ENCODE assay signal across 2 cellular contexts in the genomic region with DNA sequence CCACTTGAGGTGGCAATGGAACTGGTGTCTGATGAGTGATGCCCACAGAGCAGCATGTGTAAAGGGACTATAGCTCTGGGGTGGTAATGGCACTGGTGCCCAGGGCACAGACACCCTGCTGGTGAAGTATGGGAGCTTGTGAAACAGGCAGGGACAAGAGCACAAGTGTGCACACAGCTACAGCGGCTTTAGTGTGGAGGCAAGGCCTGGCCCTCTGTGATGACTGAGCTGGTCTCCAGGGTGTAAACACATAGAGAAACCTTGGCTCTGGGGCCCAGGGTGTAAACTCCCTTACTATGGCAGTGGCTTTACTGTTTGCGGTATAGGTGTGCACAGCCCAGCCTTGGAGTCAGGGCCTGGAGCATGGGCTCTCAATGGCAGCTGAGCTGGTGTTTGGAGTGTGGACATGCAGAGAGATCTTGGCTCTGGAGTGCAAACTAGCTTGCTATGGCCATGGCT.
TF ChIP-seq lines count a peak whose summit lies in the region.

No MANE protein-coding gene starts in this region.

TF ChIP-seq in A549, 52 proteins besides CTCF, POLR2A, EP300 and RAD21:
- TF ChIP-seq KDM5A (IDR thresholded peaks at IDR 0.05) (no peak), HEYL (CRISPR knock-in tag; IDR thresholded peaks at IDR 0.05) (no peak), NFE2L2 (conservative IDR thresholded peaks at IDR 0.05; ENCODE audit: low read length) (no peak), MAFK (IDR thresholded peaks at IDR 0.05; ENCODE audit: partially characterized antibody) (no peak), PHF8 (IDR thresholded peaks at IDR 0.05; ENCODE audit: borderline replicate concordance, low read depth) (no peak), ATOH8 (CRISPR knock-in tag; IDR thresholded peaks at IDR 0.05; ENCODE audit: low read depth) (no peak), FOXS1 (CRISPR knock-in tag; IDR thresholded peaks at IDR 0.05) (no peak), CBX8 (IDR thresholded peaks at IDR 0.05) (no peak), TP53 (CRISPR knock-in tag; IDR thresholded peaks at IDR 0.05) (no peak), SMC3 (IDR thresholded peaks at IDR 0.05) (no peak), PBX3 (IDR thresholded peaks at IDR 0.05) (no peak), HES2 (IDR thresholded peaks at IDR 0.05) (no peak), NR3C1 (IDR thresholded peaks at IDR 0.05) (no peak), FOSL2 (IDR thresholded peaks at IDR 0.05) (no peak), FOSL2 (CRISPR knock-in tag; IDR thresholded peaks at IDR 0.05) (no peak), REST (IDR thresholded peaks at IDR 0.05) (no peak), BHLHE40 (IDR thresholded peaks at IDR 0.05; ENCODE audit: low read depth, low read length) (no peak), NPAS2 (CRISPR knock-in tag; IDR thresholded peaks at IDR 0.05; ENCODE audit: borderline replicate concordance) (no peak), FOSB (CRISPR knock-in tag; IDR thresholded peaks at IDR 0.05) (no peak)
- TF ChIP-seq, protein P1, sequence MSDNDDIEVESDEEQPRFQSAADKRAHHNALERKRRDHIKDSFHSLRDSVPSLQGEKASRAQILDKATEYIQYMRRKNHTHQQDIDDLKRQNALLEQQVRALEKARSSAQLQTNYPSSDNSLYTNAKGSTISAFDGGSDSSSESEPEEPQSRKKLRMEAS (IDR thresholded peaks at IDR 0.05): no peak
TF ChIP-seq in A549: peak in this region for 0.

TF ChIP-seq in HepG2, 621 proteins besides CTCF, POLR2A, EP300 and RAD21:
- no peak for TF ChIP-seq PHF8 (CRISPR knock-in tag; IDR thresholded peaks at IDR 0.05)
- TF ChIP-seq ZNF687 (CRISPR knock-in tag; IDR thresholded peaks at IDR 0.05): peak; percentile 55
- peak; percentile 44; the same call in 1 of the 2 replicates for TF ChIP-seq POLR2AphosphoS5 (IDR thresholded peaks at IDR 0.05; ENCODE audit: low read depth, low read length)
- TF ChIP-seq SIN3A (IDR thresholded peaks at IDR 0.05; ENCODE audit: borderline replicate concordance, low read depth, low read length): 0 out of 2 replicates have a peak, but pooled peaks have one; percentile 0
- TF ChIP-seq AGO2 (optimal IDR thresholded peaks at IDR 0.05; ENCODE audit: low read depth, low read length): peak; percentile 11
- no peak for TF ChIP-seq ZNF235 (CRISPR knock-in tag; IDR thresholded peaks at IDR 0.05; ENCODE audit: borderline replicate concordance)
- peak; percentile 69; the same call in 1 of the 2 replicates for TF ChIP-seq PAF1 (CRISPR knock-in tag; IDR thresholded peaks at IDR 0.05)
- 0 out of 2 replicates have a peak, but pooled peaks have one; percentile 57 for TF ChIP-seq HNRNPL (IDR thresholded peaks at IDR 0.05; ENCODE audit: low read depth, low read length)
- 0 out of 2 replicates have a peak, but pooled peaks have one; percentile 33 for TF ChIP-seq BORCS8-MEF2B (CRISPR knock-in tag; IDR thresholded peaks at IDR 0.05)
- TF ChIP-seq ZNF580 (CRISPR knock-in tag; IDR thresholded peaks at IDR 0.05; ENCODE audit: borderline replicate concordance, low read depth): no peak
- TF ChIP-seq ZNF788 (CRISPR knock-in tag; IDR thresholded peaks at IDR 0.05; ENCODE audit: borderline replicate concordance): peak; percentile 41; the same call in 1 of the 2 replicates
- TF ChIP-seq, protein P2, sequence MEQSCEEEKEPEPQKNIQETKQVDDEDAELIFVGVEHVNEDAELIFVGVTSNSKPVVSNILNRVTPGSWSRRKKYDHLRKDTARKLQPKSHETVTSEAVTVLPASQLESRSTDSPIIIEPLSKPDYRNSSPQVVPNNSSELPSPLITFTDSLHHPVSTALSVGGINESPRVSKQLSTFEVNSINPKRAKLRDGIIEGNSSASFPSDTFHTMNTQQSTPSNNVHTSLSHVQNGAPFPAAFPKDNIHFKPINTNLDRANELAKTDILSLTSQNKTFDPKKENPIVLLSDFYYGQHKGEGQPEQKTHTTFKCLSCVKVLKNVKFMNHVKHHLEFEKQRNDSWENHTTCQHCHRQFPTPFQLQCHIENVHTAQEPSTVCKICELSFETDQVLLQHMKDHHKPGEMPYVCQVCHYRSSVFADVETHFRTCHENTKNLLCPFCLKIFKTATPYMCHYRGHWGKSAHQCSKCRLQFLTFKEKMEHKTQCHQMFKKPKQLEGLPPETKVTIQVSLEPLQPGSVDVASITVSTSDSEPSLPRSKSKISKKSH (CRISPR knock-in tag; IDR thresholded peaks at IDR 0.05; ENCODE audit: borderline replicate concordance): no peak
- TF ChIP-seq KDM2A (CRISPR knock-in tag; IDR thresholded peaks at IDR 0.05; ENCODE audit: borderline replicate concordance, low read depth): 0 out of 2 replicates have a peak, but pooled peaks have one; percentile 16
- TF ChIP-seq ZBTB38 (CRISPR knock-in tag; IDR thresholded peaks at IDR 0.05): peak; percentile 78; the same call in 1 of the 2 replicates
- 0 out of 2 replicates have a peak, but pooled peaks have one; percentile 22 for TF ChIP-seq ZNF350 (CRISPR knock-in tag; IDR thresholded peaks at IDR 0.05; ENCODE audit: borderline replicate concordance, low read depth)
- TF ChIP-seq ZNF772 (CRISPR knock-in tag; IDR thresholded peaks at IDR 0.05): 0 out of 2 replicates have a peak, but pooled peaks have one; percentile 32
- TF ChIP-seq RBM22 (optimal IDR thresholded peaks at IDR 0.05; ENCODE audit: low read length): peak; percentile 97
- TF ChIP-seq, protein P3, sequence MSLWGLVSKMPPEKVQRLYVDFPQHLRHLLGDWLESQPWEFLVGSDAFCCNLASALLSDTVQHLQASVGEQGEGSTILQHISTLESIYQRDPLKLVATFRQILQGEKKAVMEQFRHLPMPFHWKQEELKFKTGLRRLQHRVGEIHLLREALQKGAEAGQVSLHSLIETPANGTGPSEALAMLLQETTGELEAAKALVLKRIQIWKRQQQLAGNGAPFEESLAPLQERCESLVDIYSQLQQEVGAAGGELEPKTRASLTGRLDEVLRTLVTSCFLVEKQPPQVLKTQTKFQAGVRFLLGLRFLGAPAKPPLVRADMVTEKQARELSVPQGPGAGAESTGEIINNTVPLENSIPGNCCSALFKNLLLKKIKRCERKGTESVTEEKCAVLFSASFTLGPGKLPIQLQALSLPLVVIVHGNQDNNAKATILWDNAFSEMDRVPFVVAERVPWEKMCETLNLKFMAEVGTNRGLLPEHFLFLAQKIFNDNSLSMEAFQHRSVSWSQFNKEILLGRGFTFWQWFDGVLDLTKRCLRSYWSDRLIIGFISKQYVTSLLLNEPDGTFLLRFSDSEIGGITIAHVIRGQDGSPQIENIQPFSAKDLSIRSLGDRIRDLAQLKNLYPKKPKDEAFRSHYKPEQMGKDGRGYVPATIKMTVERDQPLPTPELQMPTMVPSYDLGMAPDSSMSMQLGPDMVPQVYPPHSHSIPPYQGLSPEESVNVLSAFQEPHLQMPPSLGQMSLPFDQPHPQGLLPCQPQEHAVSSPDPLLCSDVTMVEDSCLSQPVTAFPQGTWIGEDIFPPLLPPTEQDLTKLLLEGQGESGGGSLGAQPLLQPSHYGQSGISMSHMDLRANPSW (CRISPR knock-in tag; IDR thresholded peaks at IDR 0.05; ENCODE audit: borderline replicate concordance): no peak
- TF ChIP-seq, protein P4, sequence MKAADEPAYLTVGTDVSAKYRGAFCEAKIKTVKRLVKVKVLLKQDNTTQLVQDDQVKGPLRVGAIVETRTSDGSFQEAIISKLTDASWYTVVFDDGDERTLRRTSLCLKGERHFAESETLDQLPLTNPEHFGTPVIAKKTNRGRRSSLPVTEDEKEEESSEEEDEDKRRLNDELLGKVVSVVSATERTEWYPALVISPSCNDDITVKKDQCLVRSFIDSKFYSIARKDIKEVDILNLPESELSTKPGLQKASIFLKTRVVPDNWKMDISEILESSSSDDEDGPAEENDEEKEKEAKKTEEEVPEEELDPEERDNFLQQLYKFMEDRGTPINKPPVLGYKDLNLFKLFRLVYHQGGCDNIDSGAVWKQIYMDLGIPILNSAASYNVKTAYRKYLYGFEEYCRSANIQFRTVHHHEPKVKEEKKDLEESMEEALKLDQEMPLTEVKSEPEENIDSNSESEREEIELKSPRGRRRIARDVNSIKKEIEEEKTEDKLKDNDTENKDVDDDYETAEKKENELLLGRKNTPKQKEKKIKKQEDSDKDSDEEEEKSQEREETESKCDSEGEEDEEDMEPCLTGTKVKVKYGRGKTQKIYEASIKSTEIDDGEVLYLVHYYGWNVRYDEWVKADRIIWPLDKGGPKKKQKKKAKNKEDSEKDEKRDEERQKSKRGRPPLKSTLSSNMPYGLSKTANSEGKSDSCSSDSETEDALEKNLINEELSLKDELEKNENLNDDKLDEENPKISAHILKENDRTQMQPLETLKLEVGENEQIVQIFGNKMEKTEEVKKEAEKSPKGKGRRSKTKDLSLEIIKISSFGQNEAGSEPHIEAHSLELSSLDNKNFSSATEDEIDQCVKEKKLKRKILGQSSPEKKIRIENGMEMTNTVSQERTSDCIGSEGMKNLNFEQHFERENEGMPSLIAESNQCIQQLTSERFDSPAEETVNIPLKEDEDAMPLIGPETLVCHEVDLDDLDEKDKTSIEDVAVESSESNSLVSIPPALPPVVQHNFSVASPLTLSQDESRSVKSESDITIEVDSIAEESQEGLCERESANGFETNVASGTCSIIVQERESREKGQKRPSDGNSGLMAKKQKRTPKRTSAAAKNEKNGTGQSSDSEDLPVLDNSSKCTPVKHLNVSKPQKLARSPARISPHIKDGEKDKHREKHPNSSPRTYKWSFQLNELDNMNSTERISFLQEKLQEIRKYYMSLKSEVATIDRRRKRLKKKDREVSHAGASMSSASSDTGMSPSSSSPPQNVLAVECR (CRISPR knock-in tag; IDR thresholded peaks at IDR 0.05; ENCODE audit: borderline replicate concordance): no peak
- TF ChIP-seq POLR2G (IDR thresholded peaks at IDR 0.05; ENCODE audit: low read depth, low read length): peak; percentile 79
- peak; percentile 66 for TF ChIP-seq ZNF883 (CRISPR knock-in tag; IDR thresholded peaks at IDR 0.05; ENCODE audit: not compliant biosample characterization)
- TF ChIP-seq ZBTB25 (CRISPR knock-in tag; IDR thresholded peaks at IDR 0.05): no peak
- TF ChIP-seq, protein P5, sequence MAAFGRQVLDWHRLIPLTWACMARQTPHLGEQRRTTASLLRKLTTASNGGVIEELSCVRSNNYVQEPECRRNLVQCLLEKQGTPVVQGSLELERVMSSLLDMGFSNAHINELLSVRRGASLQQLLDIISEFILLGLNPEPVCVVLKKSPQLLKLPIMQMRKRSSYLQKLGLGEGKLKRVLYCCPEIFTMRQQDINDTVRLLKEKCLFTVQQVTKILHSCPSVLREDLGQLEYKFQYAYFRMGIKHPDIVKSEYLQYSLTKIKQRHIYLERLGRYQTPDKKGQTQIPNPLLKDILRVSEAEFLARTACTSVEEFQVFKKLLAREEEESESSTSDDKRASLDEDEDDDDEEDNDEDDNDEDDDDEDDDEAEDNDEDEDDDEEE (CRISPR knock-in tag; IDR thresholded peaks at IDR 0.05): peak; percentile 30; the same call in 1 of the 2 replicates
- no peak for TF ChIP-seq NONO (IDR thresholded peaks at IDR 0.05)
- TF ChIP-seq NONO (CRISPR knock-in tag; conservative IDR thresholded peaks at IDR 0.05): peak; percentile 50
